ENCODE assay signal across 1 cellular context in the genomic region with DNA sequence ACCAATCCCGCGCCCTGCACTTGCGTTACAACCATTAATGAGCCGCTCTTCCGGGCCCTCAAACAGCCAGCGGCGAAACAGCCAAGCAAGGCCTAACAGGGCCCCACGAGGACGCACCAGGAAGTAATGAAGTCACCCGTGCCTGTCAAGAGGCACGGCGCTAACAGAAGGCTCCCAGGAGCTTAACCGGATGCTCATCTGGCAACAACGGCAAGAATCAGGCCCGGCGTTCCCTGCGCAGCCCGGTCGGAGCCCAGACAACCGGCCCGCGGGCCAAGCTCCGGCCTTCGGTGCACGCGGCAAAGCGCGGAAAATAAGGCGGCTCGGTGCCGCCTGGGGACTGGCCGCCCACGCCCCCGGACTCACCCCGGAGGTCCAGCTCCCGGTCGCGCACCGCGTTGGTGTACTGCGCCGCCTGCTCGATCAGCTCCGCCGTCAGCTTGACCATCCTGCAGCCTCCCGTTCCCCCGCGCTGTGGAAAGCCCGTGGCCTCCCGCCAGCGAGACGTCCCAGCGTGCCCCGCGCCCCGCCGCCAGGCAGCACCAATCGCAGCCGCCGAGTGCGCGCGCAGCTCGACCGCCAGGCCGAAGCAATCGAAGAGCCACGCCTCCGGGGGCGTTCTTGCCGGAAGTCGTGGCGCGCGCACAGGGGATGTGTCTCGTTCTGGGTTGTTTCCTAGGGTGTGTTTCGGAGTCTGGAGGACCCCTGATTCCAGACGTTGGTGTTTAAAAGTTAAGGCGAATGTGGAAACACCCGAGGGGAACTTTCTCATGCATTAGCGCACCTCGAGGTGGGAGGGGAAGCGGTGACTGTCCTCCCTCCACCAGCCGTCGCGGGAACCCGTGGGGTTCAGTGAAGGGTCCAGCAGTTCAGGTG.
TF ChIP-seq lines count a peak whose summit lies in the region.

A gene (minus strand): TSS at position 518 of the 876 bp plus-strand sequence. CDS start 70 bp downstream, at position 448.

TF ChIP-seq in IMR-90, 13 proteins besides CTCF, POLR2A, EP300 and RAD21 (continued from another document):
- TF ChIP-seq, protein P1, sequence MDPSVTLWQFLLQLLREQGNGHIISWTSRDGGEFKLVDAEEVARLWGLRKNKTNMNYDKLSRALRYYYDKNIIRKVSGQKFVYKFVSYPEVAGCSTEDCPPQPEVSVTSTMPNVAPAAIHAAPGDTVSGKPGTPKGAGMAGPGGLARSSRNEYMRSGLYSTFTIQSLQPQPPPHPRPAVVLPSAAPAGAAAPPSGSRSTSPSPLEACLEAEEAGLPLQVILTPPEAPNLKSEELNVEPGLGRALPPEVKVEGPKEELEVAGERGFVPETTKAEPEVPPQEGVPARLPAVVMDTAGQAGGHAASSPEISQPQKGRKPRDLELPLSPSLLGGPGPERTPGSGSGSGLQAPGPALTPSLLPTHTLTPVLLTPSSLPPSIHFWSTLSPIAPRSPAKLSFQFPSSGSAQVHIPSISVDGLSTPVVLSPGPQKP (IDR thresholded peaks at IDR 0.05; ENCODE audit: borderline replicate concordance, low read depth, low read length), result peak; percentile 69; the same call in 1 of the 2 replicates
- TF ChIP-seq MAZ (IDR thresholded peaks at IDR 0.05; ENCODE audit: borderline replicate concordance, low read depth, low read length), result peak; percentile 91; the same call in 1 of the 2 replicates
- peak; percentile 95 for TF ChIP-seq MXI1 (IDR thresholded peaks at IDR 0.05; ENCODE audit: borderline replicate concordance, low read depth, low read length)
- no peak for TF ChIP-seq NFE2L2 (IDR thresholded peaks at IDR 0.05; ENCODE audit: low read depth, low read length)
- no peak for TF ChIP-seq RFX5 (IDR thresholded peaks at IDR 0.05; ENCODE audit: low read depth, low read length)
- no peak for TF ChIP-seq CEBPB (IDR thresholded peaks at IDR 0.05; ENCODE audit: low read depth, low read length)
- TF ChIP-seq BHLHE40 (IDR thresholded peaks at IDR 0.05; ENCODE audit: low read depth, low read length), result no peak
